Comparison of ENCODE assay signal across 1 cellular context in the genomic region with DNA sequence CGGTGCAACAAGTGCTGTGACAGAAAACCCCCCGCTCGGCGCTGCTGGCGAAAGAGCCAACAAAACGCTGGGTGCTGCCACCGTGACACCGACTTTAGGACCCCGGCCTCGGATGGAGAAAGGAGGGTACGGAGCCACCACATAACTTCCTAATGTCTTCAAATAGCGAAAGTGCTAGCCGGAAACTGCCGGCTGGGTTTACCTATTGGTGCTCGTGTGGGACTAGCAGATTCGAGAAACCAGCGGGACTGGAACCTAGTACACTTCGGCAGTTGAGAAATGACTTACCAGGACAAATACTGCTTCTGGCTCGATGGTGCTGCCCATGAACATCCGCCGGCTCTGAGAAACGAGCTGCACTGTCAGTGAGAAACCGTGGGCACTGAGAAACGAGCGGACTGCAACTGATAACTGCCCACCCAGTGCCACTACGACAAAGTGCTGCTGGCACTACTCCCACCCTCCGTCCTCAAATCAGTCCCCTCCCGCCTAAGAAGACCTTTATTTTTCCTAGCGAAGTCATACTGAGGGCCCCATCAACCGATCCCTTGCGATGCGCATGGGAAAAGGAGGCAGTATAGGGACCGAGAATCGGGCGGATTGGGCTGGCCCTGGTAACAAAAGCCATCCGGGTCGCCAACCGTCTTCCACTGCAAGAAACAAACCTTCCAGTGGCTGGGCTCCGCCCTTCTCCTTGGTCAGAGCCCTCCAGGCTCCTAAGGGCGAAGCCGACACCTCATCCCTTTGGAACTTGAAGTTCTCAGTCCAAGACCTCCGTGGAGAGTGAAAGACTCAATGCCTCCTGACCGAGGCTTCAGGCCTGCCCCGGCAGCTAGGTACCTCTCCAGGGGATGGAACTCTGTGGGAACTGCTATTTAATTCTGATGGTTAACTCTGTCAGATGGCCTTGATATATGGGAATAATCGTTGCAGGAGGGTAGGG.
A peak's percentile ranks its signal among the peaks of the same experiment; 100 is the strongest.
TF ChIP-seq lines count a peak whose summit lies in the region.

No MANE protein-coding gene starts in this region.

TF ChIP-seq in HepG2, 621 proteins besides CTCF, POLR2A, EP300 and RAD21 (continued from another document and continues in another):
- TF ChIP-seq, protein P1, sequence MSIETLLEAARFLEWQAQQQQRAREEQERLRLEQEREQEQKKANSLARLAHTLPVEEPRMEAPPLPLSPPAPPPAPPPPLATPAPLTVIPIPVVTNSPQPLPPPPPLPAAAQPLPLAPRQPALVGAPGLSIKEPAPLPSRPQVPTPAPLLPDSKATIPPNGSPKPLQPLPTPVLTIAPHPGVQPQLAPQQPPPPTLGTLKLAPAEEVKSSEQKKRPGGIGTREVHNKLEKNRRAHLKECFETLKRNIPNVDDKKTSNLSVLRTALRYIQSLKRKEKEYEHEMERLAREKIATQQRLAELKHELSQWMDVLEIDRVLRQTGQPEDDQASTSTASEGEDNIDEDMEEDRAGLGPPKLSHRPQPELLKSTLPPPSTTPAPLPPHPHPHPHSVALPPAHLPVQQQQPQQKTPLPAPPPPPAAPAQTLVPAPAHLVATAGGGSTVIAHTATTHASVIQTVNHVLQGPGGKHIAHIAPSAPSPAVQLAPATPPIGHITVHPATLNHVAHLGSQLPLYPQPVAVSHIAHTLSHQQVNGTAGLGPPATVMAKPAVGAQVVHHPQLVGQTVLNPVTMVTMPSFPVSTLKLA (IDR thresholded peaks at IDR 0.05) = no peak
- TF ChIP-seq ZNF3 (CRISPR knock-in tag; IDR thresholded peaks at IDR 0.05) (no peak), GTF3A (CRISPR knock-in tag; conservative IDR thresholded peaks at IDR 0.05) (no peak), ARNT (IDR thresholded peaks at IDR 0.05) (no peak), MYNN (CRISPR knock-in tag; IDR thresholded peaks at IDR 0.05; ENCODE audit: low read depth) (no peak), ZBTB7A (CRISPR knock-in tag; IDR thresholded peaks at IDR 0.05) (no peak), TBX2 (CRISPR knock-in tag; IDR thresholded peaks at IDR 0.05; ENCODE audit: borderline replicate concordance) (no peak), NR2F1 (CRISPR knock-in tag; IDR thresholded peaks at IDR 0.05) (no peak), ZNF496 (CRISPR knock-in tag; IDR thresholded peaks at IDR 0.05; ENCODE audit: insufficient replicate concordance) (no peak), WIZ (CRISPR knock-in tag; IDR thresholded peaks at IDR 0.05) (no peak), MTA1 (CRISPR knock-in tag; IDR thresholded peaks at IDR 0.05; ENCODE audit: borderline replicate concordance) (no peak), TBX3 (IDR thresholded peaks at IDR 0.05; ENCODE audit: borderline replicate concordance) (no peak), GATA4 (IDR thresholded peaks at IDR 0.05; ENCODE audit: borderline replicate concordance, low read depth) (no peak), ZNF251 (CRISPR knock-in tag; IDR thresholded peaks at IDR 0.05) (no peak), SAP130 (CRISPR knock-in tag; IDR thresholded peaks at IDR 0.05; ENCODE audit: low read depth) (peak; percentile 88), HES4 (CRISPR knock-in tag; IDR thresholded peaks at IDR 0.05; ENCODE audit: borderline replicate concordance) (no peak), SMAD9 (CRISPR knock-in tag; IDR thresholded peaks at IDR 0.05) (no peak), ZNF225 (CRISPR knock-in tag; IDR thresholded peaks at IDR 0.05) (0 out of 2 replicates have a peak, but pooled peaks have one; percentile 52), JUN (CRISPR knock-in tag; IDR thresholded peaks at IDR 0.05) (0 out of 2 replicates have a peak, but pooled peaks have one; percentile 5), ASH2L (IDR thresholded peaks at IDR 0.05; ENCODE audit: insufficient read length, low read depth, low read length) (peak; percentile 95), SMARCE1 (IDR thresholded peaks at IDR 0.05; ENCODE audit: borderline replicate concordance) (no peak), ZNF333 (CRISPR knock-in tag; IDR thresholded peaks at IDR 0.05; ENCODE audit: borderline replicate concordance) (no peak), TARDBP (CRISPR knock-in tag; IDR thresholded peaks at IDR 0.05) (peak; percentile 57; the same call in 1 of the 2 replicates), ARNT2 (CRISPR knock-in tag; IDR thresholded peaks at IDR 0.05; ENCODE audit: low read depth) (no peak), ZNF839 (CRISPR knock-in tag; IDR thresholded peaks at IDR 0.05; ENCODE audit: borderline replicate concordance) (no peak), ZNF260 (CRISPR knock-in tag; IDR thresholded peaks at IDR 0.05; ENCODE audit: borderline replicate concordance, low read depth) (no peak), ZNF382 (CRISPR knock-in tag; IDR thresholded peaks at IDR 0.05; ENCODE audit: borderline replicate concordance) (no peak), ZMYM2 (CRISPR knock-in tag; IDR thresholded peaks at IDR 0.05) (peak; percentile 79), ZBTB3 (CRISPR knock-in tag; IDR thresholded peaks at IDR 0.05; ENCODE audit: borderline replicate concordance, low read depth) (no peak), CBX1 (IDR thresholded peaks at IDR 0.05; ENCODE audit: low read depth) (no peak), U2AF2 (IDR thresholded peaks at IDR 0.05; ENCODE audit: low read depth, low read length) (no peak), ZNF567 (CRISPR knock-in tag; IDR thresholded peaks at IDR 0.05; ENCODE audit: borderline replicate concordance) (no peak), MTF2 (CRISPR knock-in tag; IDR thresholded peaks at IDR 0.05; ENCODE audit: borderline replicate concordance) (no peak), SP1 (IDR thresholded peaks at IDR 0.05) (no peak), SP1 (CRISPR knock-in tag; IDR thresholded peaks at IDR 0.05) (peak; percentile 51; the same call in 1 of the 2 replicates), SIX4 (CRISPR knock-in tag; IDR thresholded peaks at IDR 0.05) (0 out of 2 replicates have a peak, but pooled peaks have one; percentile 27), SCMH1 (CRISPR knock-in tag; IDR thresholded peaks at IDR 0.05; ENCODE audit: borderline replicate concordance) (no peak), ZNF780A (CRISPR knock-in tag; IDR thresholded peaks at IDR 0.05) (no peak)
- TF ChIP-seq, protein P2, sequence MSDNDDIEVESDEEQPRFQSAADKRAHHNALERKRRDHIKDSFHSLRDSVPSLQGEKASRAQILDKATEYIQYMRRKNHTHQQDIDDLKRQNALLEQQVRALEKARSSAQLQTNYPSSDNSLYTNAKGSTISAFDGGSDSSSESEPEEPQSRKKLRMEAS (IDR thresholded peaks at IDR 0.05) = peak; percentile 82
- TF ChIP-seq, protein P3, sequence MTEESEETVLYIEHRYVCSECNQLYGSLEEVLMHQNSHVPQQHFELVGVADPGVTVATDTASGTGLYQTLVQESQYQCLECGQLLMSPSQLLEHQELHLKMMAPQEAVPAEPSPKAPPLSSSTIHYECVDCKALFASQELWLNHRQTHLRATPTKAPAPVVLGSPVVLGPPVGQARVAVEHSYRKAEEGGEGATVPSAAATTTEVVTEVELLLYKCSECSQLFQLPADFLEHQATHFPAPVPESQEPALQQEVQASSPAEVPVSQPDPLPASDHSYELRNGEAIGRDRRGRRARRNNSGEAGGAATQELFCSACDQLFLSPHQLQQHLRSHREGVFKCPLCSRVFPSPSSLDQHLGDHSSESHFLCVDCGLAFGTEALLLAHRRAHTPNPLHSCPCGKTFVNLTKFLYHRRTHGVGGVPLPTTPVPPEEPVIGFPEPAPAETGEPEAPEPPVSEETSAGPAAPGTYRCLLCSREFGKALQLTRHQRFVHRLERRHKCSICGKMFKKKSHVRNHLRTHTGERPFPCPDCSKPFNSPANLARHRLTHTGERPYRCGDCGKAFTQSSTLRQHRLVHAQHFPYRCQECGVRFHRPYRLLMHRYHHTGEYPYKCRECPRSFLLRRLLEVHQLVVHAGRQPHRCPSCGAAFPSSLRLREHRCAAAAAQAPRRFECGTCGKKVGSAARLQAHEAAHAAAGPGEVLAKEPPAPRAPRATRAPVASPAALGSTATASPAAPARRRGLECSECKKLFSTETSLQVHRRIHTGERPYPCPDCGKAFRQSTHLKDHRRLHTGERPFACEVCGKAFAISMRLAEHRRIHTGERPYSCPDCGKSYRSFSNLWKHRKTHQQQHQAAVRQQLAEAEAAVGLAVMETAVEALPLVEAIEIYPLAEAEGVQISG (CRISPR knock-in tag; IDR thresholded peaks at IDR 0.05) = peak; percentile 75; the same call in 1 of the 2 replicates
- TF ChIP-seq, protein P4, sequence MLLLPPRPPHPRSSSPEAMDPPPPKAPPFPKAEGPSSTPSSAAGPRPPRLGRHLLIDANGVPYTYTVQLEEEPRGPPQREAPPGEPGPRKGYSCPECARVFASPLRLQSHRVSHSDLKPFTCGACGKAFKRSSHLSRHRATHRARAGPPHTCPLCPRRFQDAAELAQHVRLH (CRISPR knock-in tag; IDR thresholded peaks at IDR 0.05; ENCODE audit: borderline replicate concordance, low read depth) = peak; percentile 16; the same call in 1 of the 2 replicates
- TF ChIP-seq, protein P5, sequence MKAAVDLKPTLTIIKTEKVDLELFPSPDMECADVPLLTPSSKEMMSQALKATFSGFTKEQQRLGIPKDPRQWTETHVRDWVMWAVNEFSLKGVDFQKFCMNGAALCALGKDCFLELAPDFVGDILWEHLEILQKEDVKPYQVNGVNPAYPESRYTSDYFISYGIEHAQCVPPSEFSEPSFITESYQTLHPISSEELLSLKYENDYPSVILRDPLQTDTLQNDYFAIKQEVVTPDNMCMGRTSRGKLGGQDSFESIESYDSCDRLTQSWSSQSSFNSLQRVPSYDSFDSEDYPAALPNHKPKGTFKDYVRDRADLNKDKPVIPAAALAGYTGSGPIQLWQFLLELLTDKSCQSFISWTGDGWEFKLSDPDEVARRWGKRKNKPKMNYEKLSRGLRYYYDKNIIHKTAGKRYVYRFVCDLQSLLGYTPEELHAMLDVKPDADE (CRISPR knock-in tag; IDR thresholded peaks at IDR 0.05) = no peak
- TF ChIP-seq, protein P6, sequence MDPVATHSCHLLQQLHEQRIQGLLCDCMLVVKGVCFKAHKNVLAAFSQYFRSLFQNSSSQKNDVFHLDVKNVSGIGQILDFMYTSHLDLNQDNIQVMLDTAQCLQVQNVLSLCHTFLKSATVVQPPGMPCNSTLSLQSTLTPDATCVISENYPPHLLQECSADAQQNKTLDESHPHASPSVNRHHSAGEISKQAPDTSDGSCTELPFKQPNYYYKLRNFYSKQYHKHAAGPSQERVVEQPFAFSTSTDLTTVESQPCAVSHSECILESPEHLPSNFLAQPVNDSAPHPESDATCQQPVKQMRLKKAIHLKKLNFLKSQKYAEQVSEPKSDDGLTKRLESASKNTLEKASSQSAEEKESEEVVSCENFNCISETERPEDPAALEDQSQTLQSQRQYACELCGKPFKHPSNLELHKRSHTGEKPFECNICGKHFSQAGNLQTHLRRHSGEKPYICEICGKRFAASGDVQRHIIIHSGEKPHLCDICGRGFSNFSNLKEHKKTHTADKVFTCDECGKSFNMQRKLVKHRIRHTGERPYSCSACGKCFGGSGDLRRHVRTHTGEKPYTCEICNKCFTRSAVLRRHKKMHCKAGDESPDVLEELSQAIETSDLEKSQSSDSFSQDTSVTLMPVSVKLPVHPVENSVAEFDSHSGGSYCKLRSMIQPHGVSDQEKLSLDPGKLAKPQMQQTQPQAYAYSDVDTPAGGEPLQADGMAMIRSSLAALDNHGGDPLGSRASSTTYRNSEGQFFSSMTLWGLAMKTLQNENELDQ (CRISPR knock-in tag; IDR thresholded peaks at IDR 0.05; ENCODE audit: borderline replicate concordance) = no peak
- TF ChIP-seq, protein P7, sequence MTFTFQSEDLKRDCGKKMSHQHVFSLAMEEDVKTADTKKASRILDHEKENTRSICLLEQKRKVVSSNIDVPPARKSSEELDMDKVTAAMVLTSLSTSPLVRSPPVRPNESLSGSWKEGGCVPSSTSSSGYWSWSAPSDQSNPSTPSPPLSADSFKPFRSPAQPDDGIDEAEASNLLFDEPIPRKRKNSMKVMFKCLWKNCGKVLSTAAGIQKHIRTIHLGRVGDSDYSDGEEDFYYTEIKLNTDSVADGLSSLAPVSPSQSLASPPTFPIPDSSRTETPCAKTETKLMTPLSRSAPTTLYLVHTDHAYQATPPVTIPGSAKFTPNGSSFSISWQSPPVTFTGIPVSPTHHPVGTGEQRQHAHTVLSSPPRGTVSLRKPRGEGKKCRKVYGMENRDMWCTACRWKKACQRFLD (CRISPR knock-in tag; IDR thresholded peaks at IDR 0.05; ENCODE audit: borderline replicate concordance) = no peak
- TF ChIP-seq, protein P8, sequence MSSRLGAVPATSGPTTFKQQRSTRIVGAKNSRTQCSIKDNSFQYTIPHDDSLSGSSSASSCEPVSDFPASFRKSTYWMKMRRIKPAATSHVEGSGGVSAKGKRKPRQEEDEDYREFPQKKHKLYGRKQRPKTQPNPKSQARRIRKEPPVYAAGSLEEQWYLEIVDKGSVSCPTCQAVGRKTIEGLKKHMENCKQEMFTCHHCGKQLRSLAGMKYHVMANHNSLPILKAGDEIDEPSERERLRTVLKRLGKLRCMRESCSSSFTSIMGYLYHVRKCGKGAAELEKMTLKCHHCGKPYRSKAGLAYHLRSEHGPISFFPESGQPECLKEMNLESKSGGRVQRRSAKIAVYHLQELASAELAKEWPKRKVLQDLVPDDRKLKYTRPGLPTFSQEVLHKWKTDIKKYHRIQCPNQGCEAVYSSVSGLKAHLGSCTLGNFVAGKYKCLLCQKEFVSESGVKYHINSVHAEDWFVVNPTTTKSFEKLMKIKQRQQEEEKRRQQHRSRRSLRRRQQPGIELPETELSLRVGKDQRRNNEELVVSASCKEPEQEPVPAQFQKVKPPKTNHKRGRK (CRISPR knock-in tag; IDR thresholded peaks at IDR 0.05) = no peak
- TF ChIP-seq, protein P9, sequence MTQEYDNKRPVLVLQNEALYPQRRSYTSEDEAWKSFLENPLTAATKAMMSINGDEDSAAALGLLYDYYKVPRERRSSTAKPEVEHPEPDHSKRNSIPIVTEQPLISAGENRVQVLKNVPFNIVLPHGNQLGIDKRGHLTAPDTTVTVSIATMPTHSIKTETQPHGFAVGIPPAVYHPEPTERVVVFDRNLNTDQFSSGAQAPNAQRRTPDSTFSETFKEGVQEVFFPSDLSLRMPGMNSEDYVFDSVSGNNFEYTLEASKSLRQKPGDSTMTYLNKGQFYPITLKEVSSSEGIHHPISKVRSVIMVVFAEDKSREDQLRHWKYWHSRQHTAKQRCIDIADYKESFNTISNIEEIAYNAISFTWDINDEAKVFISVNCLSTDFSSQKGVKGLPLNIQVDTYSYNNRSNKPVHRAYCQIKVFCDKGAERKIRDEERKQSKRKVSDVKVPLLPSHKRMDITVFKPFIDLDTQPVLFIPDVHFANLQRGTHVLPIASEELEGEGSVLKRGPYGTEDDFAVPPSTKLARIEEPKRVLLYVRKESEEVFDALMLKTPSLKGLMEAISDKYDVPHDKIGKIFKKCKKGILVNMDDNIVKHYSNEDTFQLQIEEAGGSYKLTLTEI (CRISPR knock-in tag; conservative IDR thresholded peaks at IDR 0.05) = no peak
